ENCODE assay signal across 1 cellular context in genomic region chr3:194749631-194750271, GRCh38.
TF ChIP-seq lines count a peak whose summit lies in the region.

No MANE protein-coding gene starts in this region.

TF ChIP-seq in HepG2, 621 proteins besides CTCF, POLR2A, EP300 and RAD21 (continued from another document and continues in another):
- TF ChIP-seq LBX2 (CRISPR knock-in tag; IDR thresholded peaks at IDR 0.05; ENCODE audit: borderline replicate concordance) (no peak), ZNF205 (CRISPR knock-in tag; IDR thresholded peaks at IDR 0.05) (peak; percentile 61; the same call in 1 of the 2 replicates), MAFK (conservative IDR thresholded peaks at IDR 0.05 in 1 of 2, IDR thresholded peaks at IDR 0.05 in 1 of 2; ENCODE audit: low read length in 2 of 2) (no peak), ZBTB4 (CRISPR knock-in tag; IDR thresholded peaks at IDR 0.05; ENCODE audit: borderline replicate concordance) (peak; percentile 22; the same call in 1 of the 2 replicates), MIXL1 (CRISPR knock-in tag; IDR thresholded peaks at IDR 0.05) (peak; percentile 82), AHR (CRISPR knock-in tag; IDR thresholded peaks at IDR 0.05) (peak; percentile 85; the same call in 1 of the 2 replicates), IKZF1 (IDR thresholded peaks at IDR 0.05) (no peak), ZSCAN20 (CRISPR knock-in tag; IDR thresholded peaks at IDR 0.05; ENCODE audit: borderline replicate concordance) (no peak), ZKSCAN8 (CRISPR knock-in tag; IDR thresholded peaks at IDR 0.05; ENCODE audit: borderline replicate concordance) (peak; percentile 88), RNF219 (CRISPR knock-in tag; IDR thresholded peaks at IDR 0.05) (0 out of 2 replicates have a peak, but pooled peaks have one; percentile 54), PLSCR1 (CRISPR knock-in tag; IDR thresholded peaks at IDR 0.05; ENCODE audit: borderline replicate concordance) (no peak), KDM3A (CRISPR knock-in tag; IDR thresholded peaks at IDR 0.05; ENCODE audit: low read depth) (peak; percentile 63; the same call in 1 of the 2 replicates), TEAD3 (CRISPR knock-in tag; optimal IDR thresholded peaks at IDR 0.05; ENCODE audit: borderline replicate concordance) (peak; percentile 60), ATF2 (CRISPR knock-in tag; IDR thresholded peaks at IDR 0.05) (peak; percentile 40; the same call in 1 of the 2 replicates), TCF7 (IDR thresholded peaks at IDR 0.05; ENCODE audit: low read depth) (peak; percentile 52; the same call in 1 of the 2 replicates), CBFB (CRISPR knock-in tag; IDR thresholded peaks at IDR 0.05) (peak; percentile 86), ZMYM2 (CRISPR knock-in tag; IDR thresholded peaks at IDR 0.05) (no peak), KLF13 (CRISPR knock-in tag; IDR thresholded peaks at IDR 0.05) (no peak), ZHX1 (CRISPR knock-in tag; IDR thresholded peaks at IDR 0.05; ENCODE audit: low read depth) (peak; percentile 43; the same call in 1 of the 2 replicates), RFX3 (CRISPR knock-in tag; IDR thresholded peaks at IDR 0.05) (no peak), HMG20A (CRISPR knock-in tag; IDR thresholded peaks at IDR 0.05; ENCODE audit: borderline replicate concordance) (peak; percentile 94; the same call in 1 of the 2 replicates), GATA4 (IDR thresholded peaks at IDR 0.05; ENCODE audit: borderline replicate concordance, low read depth) (peak; percentile 58; the same call in 1 of the 2 replicates), ZNF605 (CRISPR knock-in tag; IDR thresholded peaks at IDR 0.05) (no peak; the same call in 1 of the 2 replicates), HNF4A (CRISPR knock-in tag; IDR thresholded peaks at IDR 0.05) (peak; percentile 87), KAT7 (CRISPR knock-in tag; IDR thresholded peaks at IDR 0.05; ENCODE audit: borderline replicate concordance) (no peak), NFATC3 (CRISPR knock-in tag; IDR thresholded peaks at IDR 0.05) (no peak), ZNF598 (CRISPR knock-in tag; IDR thresholded peaks at IDR 0.05; ENCODE audit: borderline replicate concordance) (0 out of 2 replicates have a peak, but pooled peaks have one; percentile 79), ZNF607 (CRISPR knock-in tag; IDR thresholded peaks at IDR 0.05; ENCODE audit: borderline replicate concordance) (0 out of 2 replicates have a peak, but pooled peaks have one; percentile 61), ZNF225 (CRISPR knock-in tag; IDR thresholded peaks at IDR 0.05) (peak; percentile 46; the same call in 1 of the 2 replicates), HHEX (CRISPR knock-in tag; IDR thresholded peaks at IDR 0.05) (no peak; the same call in 1 of the 2 replicates), TOPORS (CRISPR knock-in tag; IDR thresholded peaks at IDR 0.05) (no peak), XRCC5 (optimal IDR thresholded peaks at IDR 0.05; ENCODE audit: low read length) (peak; percentile 23), CENPX (CRISPR knock-in tag; IDR thresholded peaks at IDR 0.05) (no peak), CREB1 (IDR thresholded peaks at IDR 0.05) (no peak), CREB1 (CRISPR knock-in tag; IDR thresholded peaks at IDR 0.05) (no peak), ZC3H4 (CRISPR knock-in tag; IDR thresholded peaks at IDR 0.05; ENCODE audit: borderline replicate concordance) (no peak), MXD1 (CRISPR knock-in tag; IDR thresholded peaks at IDR 0.05) (no peak), ZNF367 (CRISPR knock-in tag; IDR thresholded peaks at IDR 0.05; ENCODE audit: borderline replicate concordance) (no peak), CERS6 (CRISPR knock-in tag; IDR thresholded peaks at IDR 0.05) (no peak), SOX13 (IDR thresholded peaks at IDR 0.05) (peak; percentile 84; the same call in 1 of the 2 replicates), SOX13 (CRISPR knock-in tag; conservative IDR thresholded peaks at IDR 0.05 in 1 of 2, IDR thresholded peaks at IDR 0.05 in 1 of 2) (peak in 1 of 2 experiments; percentile 97; a peak in 2 of 4 replicates), ZBTB44 (CRISPR knock-in tag; IDR thresholded peaks at IDR 0.05) (no peak), HNRNPL (IDR thresholded peaks at IDR 0.05; ENCODE audit: low read depth, low read length) (no peak), THRA (CRISPR knock-in tag; IDR thresholded peaks at IDR 0.05; ENCODE audit: borderline replicate concordance) (peak; percentile 94), ZSCAN31 (CRISPR knock-in tag; IDR thresholded peaks at IDR 0.05; ENCODE audit: low read depth) (0 out of 2 replicates have a peak, but pooled peaks have one; percentile 30)
